Comparison of ENCODE assay signal across 21 cellular contexts in the genomic region with DNA sequence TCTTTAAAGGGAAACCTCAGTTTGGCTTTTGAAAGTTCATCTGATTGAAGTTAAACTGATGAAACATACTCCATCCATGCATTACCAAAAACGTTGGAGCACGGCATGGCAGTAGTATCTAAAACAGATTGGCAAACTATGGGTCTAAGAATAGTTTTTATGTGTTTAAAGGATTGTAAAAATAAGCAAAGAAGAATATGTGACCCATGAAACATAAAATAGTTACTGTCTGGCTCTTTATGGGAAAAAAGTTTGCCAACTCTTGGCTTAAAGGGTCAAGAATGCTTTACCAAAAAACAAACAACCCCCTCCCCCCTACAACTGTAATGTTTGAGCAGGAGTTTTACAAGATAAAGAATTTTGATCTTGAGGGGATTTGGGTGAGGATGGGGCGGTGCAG. TPM values are rescaled to one million over a fixed set of nuclear protein-coding genes. Genes with fewer than 3 reads are reported as not detected.
DNase-seq lines count a peak whose midpoint lies in the region; ATAC-seq and TF ChIP-seq lines count a peak whose summit lies in the region.
"Had no signal": no experiment of that assay in that cellular context is flagged by ENCODE, and none has a peak within 500 bp of the region (broad histone marks: within the 10 kb centered on the region; RNA-seq: fewer than 3 reads in every experiment).

No MANE protein-coding gene starts in this region.

- DNase-seq in activated T-cell treated with anti-CD3 and anti-CD28 coated beads, Interleukin-2, amount 50 U/mL, for 24 hours = no peak
- DNase-seq in activated T-cell treated with anti-CD3 and anti-CD28 coated beads for 4 hours (no peak), EH (ENCODE audit: low read depth) (peak; percentile 77), nephron progenitor cell (no peak), DMS114 treated with DMSO at 0.1 percent for 48 hours (lab: John Stamatoyannopoulos, UW; ENCODE audit: unreplicated experiment) (no peak), putamen (ENCODE audit: low spot score) (no peak)
- no peak for DNase-seq in activated T-helper 1 cell treated with anti-CD3 and anti-CD28 coated beads, Interleukin-12 subunit alpha, Interleukin-12 subunit beta, Interleukin-2, Interleukin-4 antibody, amounts not matched to agents 30 ng/mL and 10 ng/mL and 1 ng/mL, durations not matched to agents 14 hours and 24 hours and 36 hours (ENCODE audit: low spot score)
- DNase-seq: ACHN; activated CD4-positive, CD25-positive, alpha-beta regulatory T cell; aorta; EL; gastrocnemius medialis; HCEC 1CT; left colon; mesenchymal stem cell; NCI-H1092; NCI-H1930; NCI-H69; occipital lobe had no signal

- H3K36me3 Mint-ChIP-seq in activated T-cell treated with anti-CD3 and anti-CD28 coated beads, Interleukin-2, amount 50 U/mL, for 24 hours (ENCODE audit: low read depth) = peaks cover 83% of the 10 kb centered on the region
- H3K36me3 Mint-ChIP-seq in activated T-helper 1 cell treated with anti-CD3 and anti-CD28 coated beads, Interleukin-12 subunit alpha, Interleukin-12 subunit beta, Interleukin-2, Interleukin-4 antibody, amounts not matched to agents 30 ng/mL and 10 ng/mL and 1 ng/mL, durations not matched to agents 14 hours and 24 hours and 36 hours (ENCODE audit: low read depth) = peaks cover 32% of the 10 kb centered on the region
- peaks cover 23% of the 10 kb centered on the region for H3K36me3 Mint-ChIP-seq in nephron progenitor cell (ENCODE audit: low read depth)

- no peak overlapping the region for H3K4me3 Mint-ChIP-seq in activated T-cell treated with anti-CD3 and anti-CD28 coated beads, Interleukin-2, amount 50 U/mL, for 24 hours
- peak overlapping the region; percentile 11 for H3K4me3 Mint-ChIP-seq in activated T-helper 1 cell treated with anti-CD3 and anti-CD28 coated beads, Interleukin-12 subunit alpha, Interleukin-12 subunit beta, Interleukin-2, Interleukin-4 antibody, amounts not matched to agents 30 ng/mL and 10 ng/mL and 1 ng/mL, durations not matched to agents 14 hours and 24 hours and 36 hours
- H3K4me3 Mint-ChIP-seq in nephron progenitor cell = no peak overlapping the region

- no peak for TF ChIP-seq CTCF in nephron progenitor cell (IDR thresholded peaks at IDR 0.05)

- H3K27me3 Mint-ChIP-seq in activated T-cell treated with anti-CD3 and anti-CD28 coated beads, Interleukin-2, amount 50 U/mL, for 24 hours = no peaks in the 10 kb centered on the region
- no peaks in the 10 kb centered on the region for H3K27me3 Mint-ChIP-seq in activated T-helper 1 cell treated with anti-CD3 and anti-CD28 coated beads, Interleukin-12 subunit alpha, Interleukin-12 subunit beta, Interleukin-2, Interleukin-4 antibody, amounts not matched to agents 30 ng/mL and 10 ng/mL and 1 ng/mL, durations not matched to agents 14 hours and 24 hours and 36 hours (ENCODE audit: insufficient read depth)
- peaks cover 5% of the 10 kb centered on the region for H3K27me3 Mint-ChIP-seq in nephron progenitor cell (ENCODE audit: low read depth, poor library complexity)

- no peak for ATAC-seq in GM18867 (IDR thresholded peaks at IDR 0.05; ENCODE audit: unreplicated experiment)
- ATAC-seq: esophagus mucosa, gastrocnemius medialis, left colon had no signal

- intact Hi-C loops in activated T-helper 1 cell treated with anti-CD3 and anti-CD28 coated beads, Interleukin-12 subunit alpha, Interleukin-12 subunit beta, Interleukin-2, Interleukin-4 antibody, amounts not matched to agents 30 ng/mL and 10 ng/mL and 1 ng/mL, durations not matched to agents 14 hours and 24 hours and 36 hours (cut with micrococcal nuclease) = no loop called here

- H3K27ac Mint-ChIP-seq in activated T-cell treated with anti-CD3 and anti-CD28 coated beads, Interleukin-2, amount 50 U/mL, for 24 hours = peak overlapping the region; percentile 77
- peak overlapping the region; percentile 42 for H3K27ac Mint-ChIP-seq in activated T-helper 1 cell treated with anti-CD3 and anti-CD28 coated beads, Interleukin-12 subunit alpha, Interleukin-12 subunit beta, Interleukin-2, Interleukin-4 antibody, amounts not matched to agents 30 ng/mL and 10 ng/mL and 1 ng/mL, durations not matched to agents 14 hours and 24 hours and 36 hours
- H3K27ac Mint-ChIP-seq in nephron progenitor cell = peak overlapping the region; percentile 48

- H3K9me3 Mint-ChIP-seq in activated T-cell treated with anti-CD3 and anti-CD28 coated beads, Interleukin-2, amount 50 U/mL, for 24 hours = no peaks in the 10 kb centered on the region
- H3K9me3 Mint-ChIP-seq in activated T-helper 1 cell treated with anti-CD3 and anti-CD28 coated beads, Interleukin-12 subunit alpha, Interleukin-12 subunit beta, Interleukin-2, Interleukin-4 antibody, amounts not matched to agents 30 ng/mL and 10 ng/mL and 1 ng/mL, durations not matched to agents 14 hours and 24 hours and 36 hours = no peaks in the 10 kb centered on the region
- peaks cover 12% of the 10 kb centered on the region for H3K9me3 Mint-ChIP-seq in nephron progenitor cell

- peaks cover 88% of the 10 kb centered on the region for H3K4me1 Mint-ChIP-seq in activated T-cell treated with anti-CD3 and anti-CD28 coated beads, Interleukin-2, amount 50 U/mL, for 24 hours (ENCODE audit: low read depth)
- peaks cover 77% of the 10 kb centered on the region for H3K4me1 Mint-ChIP-seq in activated T-helper 1 cell treated with anti-CD3 and anti-CD28 coated beads, Interleukin-12 subunit alpha, Interleukin-12 subunit beta, Interleukin-2, Interleukin-4 antibody, amounts not matched to agents 30 ng/mL and 10 ng/mL and 1 ng/mL, durations not matched to agents 14 hours and 24 hours and 36 hours (ENCODE audit: low read depth)
- H3K4me1 Mint-ChIP-seq in nephron progenitor cell = peaks cover 23% of the 10 kb centered on the region

RNA-seq across cellular contexts. Expression of gene TRAF3, which starts 32.6 kb away (rescaled TPM):
- 69.2 and 73.1 TPM in 2 replicates for total RNA-seq in activated T-helper 1 cell treated with anti-CD3 and anti-CD28 coated beads, Interleukin-12 subunit alpha, Interleukin-12 subunit beta, Interleukin-2, Interleukin-4 antibody, amounts not matched to agents 30 ng/mL and 10 ng/mL and 1 ng/mL, durations not matched to agents 14 hours and 24 hours and 36 hours
